11 cellular contexts compared by ENCODE assay signal in the genomic region with DNA sequence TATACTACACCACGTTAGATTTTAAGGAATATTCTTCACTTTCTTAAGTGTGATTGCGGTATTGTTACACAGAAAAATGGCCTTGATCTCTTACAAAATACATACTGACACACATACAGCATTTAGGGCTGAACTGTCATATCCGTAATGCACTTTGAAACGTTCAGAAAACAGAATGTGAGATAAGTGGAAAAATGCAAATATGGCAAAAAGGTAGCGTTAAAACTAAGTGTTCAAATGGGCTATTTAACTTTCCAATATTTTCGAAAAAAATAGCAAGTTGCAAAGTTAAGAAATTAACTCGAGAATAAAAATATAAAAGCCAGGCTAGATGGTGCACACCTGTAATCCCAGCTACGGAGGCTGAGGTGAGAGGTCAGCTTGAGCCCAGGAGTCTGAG. TPM values are rescaled to one million over a fixed set of nuclear protein-coding genes. Genes with fewer than 3 reads are reported as not detected.
DNase-seq lines count a peak whose midpoint lies in the region; ATAC-seq, FAIRE-seq and TF ChIP-seq lines count a peak whose summit lies in the region.
"Had no signal": no experiment of that assay in that cellular context is flagged by ENCODE, and none has a peak within 500 bp of the region (broad histone marks: within the 10 kb centered on the region; RNA-seq: fewer than 3 reads in every experiment).

No MANE protein-coding gene starts in this region.

- H3K4me1 ChIP-seq in CD4-positive, alpha-beta memory T cell (ENCODE audit: insufficient read depth, low read length): peaks cover 40% of the 10 kb centered on the region
- peaks cover 22% of the 10 kb centered on the region for H3K4me1 ChIP-seq in PC-3 (ENCODE audit: insufficient read depth, low read length)
- peaks cover 21% of the 10 kb centered on the region for H3K4me1 ChIP-seq in endothelial cell of umbilical vein (ENCODE audit: control insufficient read depth, extremely low read depth, insufficient read depth, low read length)
- H3K4me1 ChIP-seq in rectal smooth muscle tissue (ENCODE audit: control insufficient read depth, insufficient read depth, low read length): peaks cover 30% of the 10 kb centered on the region

- intact Hi-C loops in CD4-positive, alpha-beta memory T cell (cut with micrococcal nuclease): loop anchor here (5.0 to 10.0 kb wide), 3 partner anchors 487 to 1327 kb away; partner anchors contain the start of genes CCPG1, PIERCE2, POLR2M and RFX7
- intact Hi-C loops in PC-3 (cut with micrococcal nuclease) (loop anchor here (5.0 to 10.0 kb wide), 2 partner anchors 76 to 183 kb away; partner anchors contain the start of gene TCF12), endothelial cell of umbilical vein (cut with micrococcal nuclease) (loop anchor here (5.0 to 10.0 kb wide), 2 partner anchors 234 to 403 kb away; no protein-coding TSS in a partner anchor)

- no peak for ATAC-seq in PC-3
- ATAC-seq in GM18498 (IDR thresholded peaks at IDR 0.05; ENCODE audit: unreplicated experiment): no peak
- ATAC-seq: activated CD4-positive, CD25-positive, alpha-beta regulatory T cell treated with anti-CD3 and anti-CD28 coated beads, Interleukin-2, amount 50 U/mL, for 24 hours had no signal

- CTCF ChIA-PET in CD4-positive, alpha-beta memory T cell (lab: Charles Lee; ENCODE audit: partially characterized antibody): no interaction called here
- CTCF ChIA-PET in PC-3 (lab: Charles Lee) (no interaction called here), endothelial cell of umbilical vein (lab: Charles Lee) (no interaction called here)

- FAIRE-seq in endothelial cell of umbilical vein (lab: Jason Lieb, UNC) (no peak), urothelium cell line (lab: Jason Lieb, UNC) (no peak)

- H3K9me2 ChIP-seq in PC-3 (replicated peaks; ENCODE audit: low read length): no peaks in the 10 kb centered on the region

- H3K9me3 ChIP-seq in CD4-positive, alpha-beta memory T cell (ENCODE audit: control insufficient read depth in 1 of 2, low read length in 2 of 2): no peaks in the 10 kb centered on the region
- H3K9me3 ChIP-seq in PC-3 (ENCODE audit: low read length) (0 out of 2 replicates have a peak, but pooled peaks cover 3% of the 10 kb centered on the region), endothelial cell of umbilical vein (replicated peaks; ENCODE audit: control insufficient read depth, insufficient read depth, low read length) (no peaks in the 10 kb centered on the region)

- no peaks in the 10 kb centered on the region for H3K27me3 Mint-ChIP-seq in CD4-positive, alpha-beta memory T cell

- H3K4me2 ChIP-seq in PC-3 (ENCODE audit: low read length) (peak overlapping the region; percentile 99), endothelial cell of umbilical vein (ENCODE audit: insufficient read depth, low read length) (peak overlapping the region; percentile 99)

- TF ChIP-seq CTCF in PC-3 (conservative IDR thresholded peaks at IDR 0.05; ENCODE audit: low read depth, low read length): no peak
- no peak for TF ChIP-seq CTCF in endothelial cell of umbilical vein (IDR thresholded peaks at IDR 0.05; ENCODE audit: extremely low read depth in 1 of 2, insufficient read depth in 1 of 2, low read depth in 1 of 2, low read length in 2 of 2)

- H4K20me1 ChIP-seq in PC-3 (ENCODE audit: low read length) (no peaks in the 10 kb centered on the region), endothelial cell of umbilical vein (replicated peaks; ENCODE audit: control insufficient read depth, extremely low read depth, insufficient read depth, low read length) (peaks cover 4% of the 10 kb centered on the region)

- peaks cover 3 to 18% of the 10 kb centered on the region in 2 donors for H3K36me3 Mint-ChIP-seq in CD4-positive, alpha-beta memory T cell

- peak overlapping the region; percentile 92 to 98 (median 96) for H3K4me3 Mint-ChIP-seq in CD4-positive, alpha-beta memory T cell

- no peak overlapping the region for H3K4me3 ChIP-seq in CD4-positive, alpha-beta memory T cell (ENCODE audit: low read length in 2 of 2)
- H3K4me3 ChIP-seq in PC-3 (ENCODE audit: low read length) (peak overlapping the region; percentile 95), endothelial cell of umbilical vein (replicated peaks in 1 of 3; ENCODE audit: insufficient read depth in 1 of 3, low read depth in 1 of 3, low read length in 3 of 3) (peak overlapping the region in 2 of 3 experiments; percentile 68 to 70), rectal smooth muscle tissue (ENCODE audit: low read length) (peak overlapping the region; percentile 91)

- dilution Hi-C loops in endothelial cell of umbilical vein (cut with MboI; ENCODE audit: extremely low pct_ligation_motif_present, low sequenced_read_pairs): no loop called here

- peak overlapping the region; percentile 95; the same call in 1 of the 2 replicates for H3K9ac ChIP-seq in PC-3 (ENCODE audit: low read length)
- H3K9ac ChIP-seq in endothelial cell of umbilical vein (replicated peaks; ENCODE audit: extremely low read depth, insufficient read depth, low read length): peak overlapping the region; percentile 88
- no peak overlapping the region for H3K9ac ChIP-seq in rectal smooth muscle tissue (ENCODE audit: low read length)

- peak overlapping the region in 5 of 7 donors; percentile 17 to 98 (median 96) for H3K27ac Mint-ChIP-seq in CD4-positive, alpha-beta memory T cell

- H3K79me2 ChIP-seq in PC-3 (ENCODE audit: low read length) (peaks cover 54% of the 10 kb centered on the region), endothelial cell of umbilical vein (ENCODE audit: control insufficient read depth, insufficient read depth, low read length) (peaks cover 51% of the 10 kb centered on the region)

- H3K27me3 ChIP-seq in CD4-positive, alpha-beta memory T cell (ENCODE audit: insufficient read depth, low read length): no peaks in the 10 kb centered on the region
- H3K27me3 ChIP-seq in PC-3 (ENCODE audit: low read length) (no peaks in the 10 kb centered on the region), endothelial cell of umbilical vein (ENCODE audit: control insufficient read depth in 2 of 2, insufficient read depth in 2 of 2, low read length in 2 of 2) (no peaks in the 10 kb centered on the region), rectal smooth muscle tissue (ENCODE audit: control insufficient read depth, insufficient read depth, low read length) (no peaks in the 10 kb centered on the region)

- H3K4me1 Mint-ChIP-seq in CD4-positive, alpha-beta memory T cell: peaks cover 31 to 52% (median 44%) of the 10 kb centered on the region in 4 donors

- no peak for DNase-seq in CD4-positive, alpha-beta memory T cell
- no peak for DNase-seq in PC-3
- no peak for DNase-seq in endothelial cell of umbilical vein (ENCODE audit: low read depth, low spot score)
- no peak for DNase-seq in urothelium cell line (ENCODE audit: low spot score)
- DNase-seq in iPS-NIHi7 (ENCODE audit: extremely low spot score): no peak
- DNase-seq in T1000 (lab: John Stamatoyannopoulos, UW): no peak
- DNase-seq: NCI-H1436 treated with DMSO at 0.1 percent for 48 hours; stimulated activated CD4-positive, alpha-beta T cell treated with anti-CD3 and anti-CD28 coated beads, Interleukin-1b, Interleukin-23, amount 100 ng/mL, for 48 hours had no signal

- H2AFZ ChIP-seq in PC-3 (ENCODE audit: low read length): no peak overlapping the region
- H2AFZ ChIP-seq in endothelial cell of umbilical vein (ENCODE audit: low read depth, low read length): no peak overlapping the region

- no peaks in the 10 kb centered on the region for H3K9me3 Mint-ChIP-seq in CD4-positive, alpha-beta memory T cell

- no peaks in the 10 kb centered on the region for H3K9me1 ChIP-seq in endothelial cell of umbilical vein (replicated peaks; ENCODE audit: control insufficient read depth, extremely low read depth, insufficient read depth, low read length)

- no peaks in the 10 kb centered on the region for H3F3A ChIP-seq in PC-3 (ENCODE audit: low read length, unreplicated experiment)

- BruUV-seq in PC-3 (replicated peaks; lab: Mats Ljungman, UMichigan): no TSS peak
- no TSS peak for BruUV-seq in endothelial cell of umbilical vein (replicated peaks; lab: Mats Ljungman, UMichigan)

- TF ChIP-seq POLR2A in endothelial cell of umbilical vein (IDR thresholded peaks at IDR 0.05; ENCODE audit: low read depth, low read length): peak; percentile 17

- H3K36me3 ChIP-seq in CD4-positive, alpha-beta memory T cell (ENCODE audit: insufficient read depth, low read length): no peaks in the 10 kb centered on the region
- H3K36me3 ChIP-seq in PC-3 (ENCODE audit: low read depth, low read length): no peaks in the 10 kb centered on the region
- peaks cover 0 to 5% of the 10 kb centered on the region in 2 experiments for H3K36me3 ChIP-seq in endothelial cell of umbilical vein (ENCODE audit: control insufficient read depth in 2 of 2, extremely low read depth in 1 of 2, insufficient read depth in 2 of 2, low read length in 2 of 2)
- no peaks in the 10 kb centered on the region for H3K36me3 ChIP-seq in rectal smooth muscle tissue (ENCODE audit: control insufficient read depth, insufficient read depth, low read length)

- H3K27ac ChIP-seq in CD4-positive, alpha-beta memory T cell (ENCODE audit: low read depth, low read length): no peak overlapping the region
- H3K27ac ChIP-seq in PC-3 (ENCODE audit: low read length): no peak overlapping the region
- no peak overlapping the region for H3K27ac ChIP-seq in endothelial cell of umbilical vein (ENCODE audit: insufficient read depth, low read depth, low read length)
- peak overlapping the region; percentile 96 for H3K27ac ChIP-seq in rectal smooth muscle tissue (ENCODE audit: low read depth, low read length)

- POLR2A ChIA-PET in CD4-positive, alpha-beta memory T cell (lab: Charles Lee; ENCODE audit: partially characterized antibody): interaction anchor here (1.5 kb wide), 1 partner anchor 187 kb away, joined by 7 read pairs; the partner anchor contains the start of gene TCF12
- POLR2A ChIA-PET in PC-3 (lab: Charles Lee; ENCODE audit: unreplicated experiment) (no interaction called here), endothelial cell of umbilical vein (lab: Charles Lee) (no interaction called here)

TF ChIP-seq in endothelial cell of umbilical vein, 7 proteins besides CTCF, POLR2A, EP300 and RAD21 (continues in another document):
- TF ChIP-seq JUN (IDR thresholded peaks at IDR 0.05; ENCODE audit: borderline replicate concordance, insufficient read depth, insufficient read length, low read depth) (no peak), MYC (IDR thresholded peaks at IDR 0.05; ENCODE audit: low read depth, low read length) (no peak), FOS (IDR thresholded peaks at IDR 0.05; ENCODE audit: borderline replicate concordance, insufficient read depth, low read length) (no peak)

RNA-seq across cellular contexts. Expression of gene ZNF280D, which starts 1.7 kb away (rescaled TPM):
- 10 to 100 TPM; 44.5 to 50.1 TPM for total RNA-seq in CD4-positive, alpha-beta memory T cell
- polyA plus RNA-seq in CD4-positive, alpha-beta memory T cell: 1 to 10 TPM; 4.1 to 7.9 TPM
- total RNA-seq in PC-3 (2014; rRNA removed) (7.4 and 8.7 TPM in 2 replicates), endothelial cell of umbilical vein (35.8 and 42.1 TPM in 2 replicates)
- 4.4 and 9.6 TPM in 2 replicates for polyA plus RNA-seq in endothelial cell of umbilical vein
- 7.3 and 7.6 TPM in 2 replicates for polyA plus RNA-seq in endothelial cell of umbilical vein (2011; cell fraction: cytosol; rRNA removed)
- polyA plus RNA-seq in endothelial cell of umbilical vein (2011; cell fraction: nucleus; rRNA removed): 38.3 and 52.6 TPM in 2 replicates
- polyA plus RNA-seq in endothelial cell of umbilical vein (2012): 12.5 and 16.5 TPM in 2 replicates
- 15.9 and 17.0 TPM in 2 replicates for polyA minus RNA-seq in endothelial cell of umbilical vein
- polyA minus RNA-seq in endothelial cell of umbilical vein (2011; cell fraction: cytosol; rRNA and poly(A)+ RNA removed): 3.6 TPM
- polyA minus RNA-seq in endothelial cell of umbilical vein (2011; cell fraction: nucleus; rRNA and poly(A)+ RNA removed): 46.7 and 72.8 TPM in 2 replicates

Comparison
In these comparisons a context has a peak if more than half of its experiments do, and no peak if none do; other contexts are left out.
1. H3K4me3 ChIP-seq: peak in PC-3 (single experiment), endothelial cell of umbilical vein (2 of 3) and rectal smooth muscle tissue (single experiment); none in CD4-positive, alpha-beta memory T cell (0 of 2).